Comparison of ENCODE assay signal across 2 cellular contexts in genomic region chr4:25113915-25114904, GRCh38.
TF ChIP-seq lines count a peak whose summit lies in the region.

No MANE protein-coding gene starts in this region.

TF ChIP-seq in HepG2, 621 proteins besides CTCF, POLR2A, EP300 and RAD21 (continued from another document):
- TF ChIP-seq FOSL2 (CRISPR knock-in tag; IDR thresholded peaks at IDR 0.05), result 0 out of 2 replicates have a peak, but pooled peaks have one; percentile 29

TF ChIP-seq in SK-N-SH treated with all-trans-retinoic acid at 6 μM for 48 hours, 23 proteins besides CTCF, POLR2A, EP300 and RAD21 (continued from another document):
- TF ChIP-seq ZFP30 (CRISPR knock-in tag; IDR thresholded peaks at IDR 0.05) (no peak), RARB (CRISPR knock-in tag; IDR thresholded peaks at IDR 0.05) (no peak), ZNF565 (CRISPR knock-in tag; conservative IDR thresholded peaks at IDR 0.05; ENCODE audit: low read depth) (no peak), ZC3H10 (CRISPR knock-in tag; IDR thresholded peaks at IDR 0.05) (no peak), CSRNP3 (CRISPR knock-in tag; IDR thresholded peaks at IDR 0.05) (no peak), ZNF8 (CRISPR knock-in tag; IDR thresholded peaks at IDR 0.05) (no peak), ISL1 (CRISPR knock-in tag; IDR thresholded peaks at IDR 0.05) (no peak), POU6F1 (CRISPR knock-in tag; IDR thresholded peaks at IDR 0.05; ENCODE audit: borderline replicate concordance, low read depth) (no peak)
